ENCODE assay signal across 8 cellular contexts in genomic region chr7:471866-472639, GRCh38. TPM values are rescaled to one million over a fixed set of nuclear protein-coding genes. Genes with fewer than 3 reads are reported as not detected.
DNase-seq lines count a peak whose midpoint lies in the region; ATAC-seq and TF ChIP-seq lines count a peak whose summit lies in the region.

No MANE protein-coding gene starts in this region.

- H3K27me3 ChIP-seq in MG63 (no peaks in the 10 kb centered on the region), esophagus squamous epithelium (peaks cover 0 to 9% (median 0%) of the 10 kb centered on the region in 4 donors)

- no peaks in the 10 kb centered on the region for H3K36me3 ChIP-seq in MG63
- H3K36me3 ChIP-seq in esophagus squamous epithelium: no peaks in the 10 kb centered on the region

- H3K4me1 ChIP-seq in esophagus squamous epithelium: peaks cover 6 to 25% (median 11%) of the 10 kb centered on the region in 3 donors

- ATAC-seq in GM21515 (IDR thresholded peaks at IDR 0.05; ENCODE audit: unreplicated experiment) (no peak), HG03159 (IDR thresholded peaks at IDR 0.05; ENCODE audit: unreplicated experiment) (no peak)

- TF ChIP-seq POLR2A in esophagus squamous epithelium (IDR thresholded peaks at IDR 0.05): no peak

- no peak for TF ChIP-seq CTCF in AG09309 (IDR thresholded peaks at IDR 0.05; ENCODE audit: control insufficient read depth, insufficient read depth, low read depth, low read length, missing control alignments)
- TF ChIP-seq CTCF in esophagus squamous epithelium (IDR thresholded peaks at IDR 0.05): no peak

- intact Hi-C loops in esophagus squamous epithelium (cut with DNase I): no loop called here

- H3K4me3 ChIP-seq in AG09309 (ENCODE audit: control insufficient read depth, low read depth, low read length) (no peak overlapping the region), MG63 (no peak overlapping the region), esophagus squamous epithelium (no peak overlapping the region)

- H3K27ac ChIP-seq in esophagus squamous epithelium: peak overlapping the region in 3 of 4 donors; percentile 66 to 81 (median 67)

- no peaks in the 10 kb centered on the region for H3K9me3 ChIP-seq in MG63
- peaks cover 0 to 5% (median 0%) of the 10 kb centered on the region in 3 donors for H3K9me3 ChIP-seq in esophagus squamous epithelium

- DNase-seq in AG09309 (ENCODE audit: low read depth): peak; percentile 97
- peak; percentile 35 for DNase-seq in MG63
- no peak for DNase-seq in esophagus squamous epithelium (lab: John Stamatoyannopoulos, UW)
- peak; percentile 100 for DNase-seq in myocyte (ENCODE audit: low read depth)
- no peak for DNase-seq in SKM-1 (lab: John Stamatoyannopoulos, UW; ENCODE audit: unreplicated experiment)
- no peak for DNase-seq in NCI-H345 (lab: John Stamatoyannopoulos, UW)

- 50 to 62% methylated on average over 12 of the region's 26 CpGs for WGBS in esophagus squamous epithelium, 2 donors

RNA-seq across cellular contexts. Expression of gene PDGFA, which starts 47.6 kb away (rescaled TPM):
- total RNA-seq in MG63 (2014; rRNA removed; shearing (Covaris generic); ENCODE audit: low replicate concordance): 4.9 and 33.7 TPM in 2 replicates
- 10 to 100 TPM in 2 of 4 donors, 1 to 10 TPM in 2; 5.1 to 13.5 (median 8.5) TPM for total RNA-seq in esophagus squamous epithelium
- 38.6 and 48.4 TPM in 2 replicates for total RNA-seq in myocyte
- 46.7 TPM for polyA plus RNA-seq in myocyte (2012)

Comparison
In these comparisons a context has a peak if more than half of its experiments do, and no peak if none do; other contexts are left out.
1. DNase-seq: peak in AG09309 (single experiment), MG63 (single experiment) and myocyte (single experiment); none in esophagus squamous epithelium (single experiment), SKM-1 (single experiment) and NCI-H345 (single experiment).